1 cellular context compared by ENCODE assay signal in genomic region chr9:20684035-20684864, GRCh38.
A peak's percentile ranks its signal among the peaks of the same experiment; 100 is the strongest.
TF ChIP-seq lines count a peak whose summit lies in the region.

FOCAD (plus strand) TSS chr9:20684259; CDS start chr9:20715354, 31,095 bp downstream.

TF ChIP-seq in SK-N-SH, 30 proteins besides CTCF, POLR2A, EP300 and RAD21 (continued from another document):
- TF ChIP-seq RCOR1 (IDR thresholded peaks at IDR 0.05; ENCODE audit: low read length) (no peak), IRF3 (IDR thresholded peaks at IDR 0.05; ENCODE audit: low read depth, low read length) (no peak), POLR2AphosphoS5 (IDR thresholded peaks at IDR 0.05; ENCODE audit: low read depth, low read length) (peak; percentile 63; the same call in 1 of the 2 replicates), SIN3A (IDR thresholded peaks at IDR 0.05; ENCODE audit: borderline replicate concordance, low read depth, low read length) (peak; percentile 58; the same call in 1 of the 2 replicates), JUND (IDR thresholded peaks at IDR 0.05) (peak; percentile 55), ELF1 (IDR thresholded peaks at IDR 0.05) (no peak), FOXJ3 (CRISPR knock-in tag; IDR thresholded peaks at IDR 0.05) (no peak)
